In the genomic region with DNA sequence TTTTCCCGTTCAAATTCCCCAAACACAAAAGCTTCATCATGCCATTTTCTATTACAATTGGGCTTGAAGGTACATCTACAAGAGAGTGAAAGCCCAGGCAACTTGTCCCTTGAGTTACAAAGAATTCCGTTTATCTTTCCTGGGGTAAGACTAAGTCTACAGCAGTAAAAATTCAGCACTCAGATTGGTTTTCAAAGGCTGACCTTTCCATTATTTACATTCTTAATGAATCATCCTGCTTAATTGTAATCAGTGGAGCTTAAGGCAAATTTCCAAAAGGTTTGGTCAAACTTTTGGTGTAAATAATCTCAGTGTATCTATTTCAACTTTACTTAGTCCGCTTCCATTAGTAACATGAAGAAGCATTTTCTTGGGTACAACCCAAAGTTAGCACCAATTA, we compare ENCODE assay signal across 28 cellular contexts. TPM values are rescaled to one million over a fixed set of nuclear protein-coding genes. Genes with fewer than 3 reads are reported as not detected.
A peak's percentile ranks its signal among the peaks of the same experiment; 100 is the strongest.
DNase-seq lines count a peak whose midpoint lies in the region; ATAC-seq and TF ChIP-seq lines count a peak whose summit lies in the region.
"Had no signal": no experiment of that assay in that cellular context is flagged by ENCODE, and none has a peak within 500 bp of the region (broad histone marks: within the 10 kb centered on the region; RNA-seq: fewer than 3 reads in every experiment).

No MANE protein-coding gene starts in this region.

- no peaks in the 10 kb centered on the region for H3K27me3 Mint-ChIP-seq in Caco-2 (ENCODE audit: insufficient read depth, unreplicated experiment)
- H3K27me3 Mint-ChIP-seq: activated B cell treated with CpG ODN at 0.5 μM for 24 hours, memory B cell had no signal

- H2AFZ ChIP-seq in hepatocyte: no peak overlapping the region

- H3K27ac ChIP-seq in hepatocyte: peak overlapping the region; percentile 74
- peak overlapping the region; percentile 51 for H3K27ac ChIP-seq in suprapubic skin
- H3K27ac ChIP-seq: brain microvascular endothelial cell, upper lobe of left lung had no signal

- no peak for ATAC-seq in HG03521 (IDR thresholded peaks at IDR 0.05; ENCODE audit: unreplicated experiment)
- ATAC-seq: left colon, Panc1 had no signal

- no peak for TF ChIP-seq CTCF in Caco-2 (IDR thresholded peaks at IDR 0.05; ENCODE audit: insufficient read depth in 1 of 2, low read depth in 1 of 2, low read length in 1 of 2, severe bottlenecking in 1 of 2, unreplicated experiment in 1 of 2)
- no peak for TF ChIP-seq CTCF in WI38 (IDR thresholded peaks at IDR 0.05; ENCODE audit: low read depth, low read length)
- no peak for TF ChIP-seq CTCF in hepatocyte (IDR thresholded peaks at IDR 0.05; ENCODE audit: poor library complexity)
- TF ChIP-seq CTCF in suprapubic skin (IDR thresholded peaks at IDR 0.05): no peak
- no peak for TF ChIP-seq CTCF in GM13976 (IDR thresholded peaks at IDR 0.05; ENCODE audit: borderline replicate concordance, control extremely low read depth, extremely low read depth, insufficient read depth, missing control alignments)

- no peaks in the 10 kb centered on the region for H3K27me3 ChIP-seq in Caco-2 (replicated peaks; ENCODE audit: control insufficient read depth, insufficient read depth, low read length)
- no peaks in the 10 kb centered on the region for H3K27me3 ChIP-seq in hepatocyte
- no peaks in the 10 kb centered on the region for H3K27me3 ChIP-seq in suprapubic skin
- H3K27me3 ChIP-seq: brain microvascular endothelial cell, upper lobe of left lung had no signal

- no peaks in the 10 kb centered on the region for H3K36me3 Mint-ChIP-seq in Caco-2 (ENCODE audit: insufficient read depth, unreplicated experiment)

- intact Hi-C loops in Caco-2 (cut with micrococcal nuclease; ENCODE audit: unreplicated experiment): no loop called here

- peaks cover 39% of the 10 kb centered on the region for H3K4me1 Mint-ChIP-seq in Caco-2 (ENCODE audit: low read depth, unreplicated experiment)

- H3K4me3 Mint-ChIP-seq in Caco-2 (ENCODE audit: unreplicated experiment): peak overlapping the region; percentile 47
- H3K4me3 Mint-ChIP-seq: activated B cell treated with CpG ODN at 0.5 μM for 24 hours; activated T-cell treated with anti-CD3 and anti-CD28 coated beads, Interleukin-2, amount 50 U/mL, for 72 hours; memory B cell had no signal

- 21% methylated on average over 3 of the region's 3 CpGs for WGBS in hepatocyte (ENCODE audit: low lambda C conversion rate, missing lambda C conversion rate)
- WGBS in suprapubic skin: 91% methylated on average over 3 of the region's 3 CpGs

- no peak for TF ChIP-seq POLR2A in suprapubic skin (IDR thresholded peaks at IDR 0.05)

- CTCF ChIA-PET in Caco-2 (lab: Charles Lee): interaction anchor here (1.3 to 1.4 kb wide), 2 partner anchors 33 to 95 kb away, joined by 4 read pairs; no protein-coding TSS in a partner anchor

- H3K9me2 ChIP-seq in hepatocyte (replicated peaks; ENCODE audit: insufficient read depth): no peaks in the 10 kb centered on the region

- H3K9me3 ChIP-seq in Caco-2: no peaks in the 10 kb centered on the region
- H3K9me3 ChIP-seq in hepatocyte (ENCODE audit: low read depth): no peaks in the 10 kb centered on the region
- no peaks in the 10 kb centered on the region for H3K9me3 ChIP-seq in suprapubic skin
- H3K9me3 ChIP-seq: upper lobe of left lung had no signal

- DNase-seq in Caco-2: no peak
- no peak for DNase-seq in hepatocyte (ENCODE audit: low spot score)
- DNase-seq in suprapubic skin (ENCODE audit: low spot score in 2 of 2): no peak
- no peak for DNase-seq in GM13976 (ENCODE audit: low spot score)
- no peak for DNase-seq in islet precursor cell
- no peak for DNase-seq in NCI-H1694 treated with DMSO at 0.1 percent for 48 hours (lab: John Stamatoyannopoulos, UW)
- DNase-seq: activated B cell treated with CpG ODN at 0.5 μM for 24 hours; activated CD4-positive, alpha-beta T cell treated with anti-CD3 and anti-CD28 coated beads, Interleukin-2, amount 50 U/mL, for 1 hour; activated naive CD4-positive, alpha-beta T cell treated with Interleukin-2 at 50 U/mL for 16 hours; activated T-cell treated with anti-CD3 and anti-CD28 coated beads, Interleukin-2, amount 50 U/mL, for 72 hours; amniotic stem cell; brain microvascular endothelial cell; C1 segment of cervical spinal cord; DND-41; effector CD8-positive, alpha-beta T cell; left colon; NCI-H1105 treated with DMSO at 0.1 percent for 48 hours; NCI-H2029; NCI-H2227 treated with DMSO at 0.1 percent for 48 hours; NCI-H69; stimulated activated CD8-positive, alpha-beta memory T cell treated with anti-CD3 and anti-CD28 coated beads, Interleukin-4, amount 100 ng/mL, for 48 hours; SW 1271; T-helper 9 cell; upper lobe of left lung had no signal

- in situ Hi-C loops in GM13976 (cut with MboI; ENCODE audit: low sequenced_read_pairs, unreplicated experiment): no loop called here

- no peaks in the 10 kb centered on the region for H3K9me3 Mint-ChIP-seq in Caco-2 (ENCODE audit: unreplicated experiment)
- H3K9me3 Mint-ChIP-seq: activated B cell treated with CpG ODN at 0.5 μM for 24 hours; activated T-cell treated with anti-CD3 and anti-CD28 coated beads, Interleukin-2, amount 50 U/mL, for 72 hours had no signal

- POLR2A ChIA-PET in Caco-2 (lab: Charles Lee): interaction anchor here (0.6 kb wide), 2 partner anchors 9 to 361 kb away, joined by 4 to 9 read pairs; partner anchors contain the start of gene GGCX

- peak overlapping the region; percentile 56 for H3K27ac Mint-ChIP-seq in Caco-2 (ENCODE audit: unreplicated experiment)
- H3K27ac Mint-ChIP-seq: activated B cell treated with CpG ODN at 0.5 μM for 24 hours; activated T-cell treated with anti-CD3 and anti-CD28 coated beads, Interleukin-2, amount 50 U/mL, for 72 hours; memory B cell had no signal

- no peak for TF ChIP-seq EP300 in suprapubic skin (IDR thresholded peaks at IDR 0.05)

- H4K20me1 ChIP-seq in hepatocyte (ENCODE audit: insufficient read depth, poor library complexity, severe bottlenecking): no peaks in the 10 kb centered on the region

- no TSS peak for BruUV-seq in Caco-2 (replicated peaks; lab: Mats Ljungman, UMichigan)

- H3K4me1 ChIP-seq in Caco-2 (peaks cover 30% of the 10 kb centered on the region), hepatocyte (ENCODE audit: insufficient read depth) (peaks cover 24% of the 10 kb centered on the region), suprapubic skin (peaks cover 42% of the 10 kb centered on the region)

- H3K36me3 ChIP-seq in Caco-2 (ENCODE audit: control insufficient read depth, insufficient read depth, low read length): no peaks in the 10 kb centered on the region
- no peaks in the 10 kb centered on the region for H3K36me3 ChIP-seq in hepatocyte (replicated peaks; ENCODE audit: insufficient read depth, low read depth)
- H3K36me3 ChIP-seq in suprapubic skin: no peaks in the 10 kb centered on the region
- H3K36me3 ChIP-seq: brain microvascular endothelial cell, upper lobe of left lung had no signal

- H3K79me2 ChIP-seq in hepatocyte: no peaks in the 10 kb centered on the region

- no peak overlapping the region for H3K4me3 ChIP-seq in Caco-2 (ENCODE audit: low read depth, low read length)
- peak overlapping the region; percentile 11; the same call in 1 of the 2 replicates for H3K4me3 ChIP-seq in WI38 (ENCODE audit: low read depth, low read length)
- H3K4me3 ChIP-seq in hepatocyte: no peak overlapping the region
- H3K4me3 ChIP-seq in suprapubic skin: no peak overlapping the region
- H3K4me3 ChIP-seq: upper lobe of left lung had no signal

- peak overlapping the region; percentile 50 for H3K4me2 ChIP-seq in hepatocyte

RNA-seq across cellular contexts. Expression of gene ST3GAL5, which starts 33.4 kb away (rescaled TPM):
- total RNA-seq in Caco-2 (2022): 3.4 and 4.1 TPM in 2 replicates
- total RNA-seq in hepatocyte: 25.6 and 36.5 TPM in 2 replicates
- 24.4 and 24.7 TPM in 2 replicates for polyA plus RNA-seq in hepatocyte
- total RNA-seq in suprapubic skin: 10 to 100 TPM in 3 of 4 donors, 1 to 10 TPM in 1; 9.5 to 17.8 (median 14.8) TPM
